1 cellular context compared by ENCODE assay signal in genomic region chr16:17468611-17469010, GRCh38.
TF ChIP-seq lines count a peak whose summit lies in the region.

No MANE protein-coding gene starts in this region.

TF ChIP-seq in H1, 55 proteins besides CTCF, POLR2A, EP300 and RAD21:
- TF ChIP-seq RNF2 (IDR thresholded peaks at IDR 0.05; ENCODE audit: borderline replicate concordance, low read depth, low read length, missing control alignments, poor library complexity, severe bottlenecking) (no peak), KDM4A (IDR thresholded peaks at IDR 0.05; ENCODE audit: low read depth, low read length, severe bottlenecking) (no peak), TBP (IDR thresholded peaks at IDR 0.05; ENCODE audit: low read depth, low read length) (no peak), FOSL1 (IDR thresholded peaks at IDR 0.05; ENCODE audit: insufficient read depth, low read depth, low read length) (no peak), NANOG (IDR thresholded peaks at IDR 0.05; ENCODE audit: insufficient read depth, low read depth, low read length, poor library complexity, severe bottlenecking) (no peak), EGR1 (IDR thresholded peaks at IDR 0.05; ENCODE audit: borderline replicate concordance, low read depth, low read length) (no peak), SP1 (IDR thresholded peaks at IDR 0.05; ENCODE audit: low read depth, low read length) (no peak), GTF2F1 (IDR thresholded peaks at IDR 0.05; ENCODE audit: borderline replicate concordance, low read depth, low read length) (no peak), TAF1 (IDR thresholded peaks at IDR 0.05; ENCODE audit: low read depth, low read length) (no peak), SUZ12 (IDR thresholded peaks at IDR 0.05; ENCODE audit: low read length) (no peak), CBX5 (IDR thresholded peaks at IDR 0.05; ENCODE audit: low read depth, low read length) (no peak), E2F6 (IDR thresholded peaks at IDR 0.05) (no peak), USF2 (IDR thresholded peaks at IDR 0.05; ENCODE audit: low read length) (no peak)
